Comparison of ENCODE assay signal across 8 cellular contexts in the genomic region with DNA sequence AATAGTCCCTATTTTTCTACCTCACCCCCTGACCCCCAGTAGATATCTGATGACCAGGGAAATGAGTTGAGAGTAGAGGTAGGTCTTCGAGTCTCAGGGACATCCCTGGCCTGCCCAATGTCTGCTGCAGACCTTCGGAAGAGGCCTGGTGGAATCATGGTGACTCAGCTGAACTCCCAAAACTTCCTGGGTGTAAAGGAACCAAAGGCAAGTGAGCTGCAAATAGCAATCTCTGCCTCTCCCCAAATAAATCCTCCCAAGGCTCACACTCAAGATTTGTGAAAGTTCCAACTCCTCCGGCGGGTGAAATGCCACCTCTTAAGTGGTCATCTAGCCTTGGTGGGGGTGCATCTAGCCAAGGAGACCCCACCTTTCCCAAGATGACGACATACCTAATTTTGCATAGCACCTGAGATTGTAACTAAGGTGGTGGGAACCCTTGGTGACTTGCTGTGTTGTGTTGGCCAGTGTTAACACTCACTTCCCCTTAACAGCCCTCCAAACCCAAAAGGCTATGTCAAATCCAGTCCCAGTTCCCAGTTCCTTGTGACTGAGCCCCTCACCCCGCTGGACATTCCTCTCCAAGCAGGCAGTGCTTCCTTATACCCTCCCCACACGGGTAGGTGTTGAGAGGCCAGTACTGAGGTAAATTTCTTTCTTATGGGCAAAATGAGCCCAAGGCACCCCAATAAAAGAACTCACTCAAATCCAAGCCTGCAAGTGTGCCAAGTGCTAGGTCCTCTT. TPM values are rescaled to one million over a fixed set of nuclear protein-coding genes. Genes with fewer than 3 reads are reported as not detected.
A peak's percentile ranks its signal among the peaks of the same experiment; 100 is the strongest.
DNase-seq lines count a peak whose midpoint lies in the region; ATAC-seq and TF ChIP-seq lines count a peak whose summit lies in the region.

No MANE protein-coding gene starts in this region.

- H3K4me3 ChIP-seq in kidney epithelial cell (ENCODE audit: low read depth, low read length): peak overlapping the region; percentile 31
- H3K4me3 ChIP-seq in stomach smooth muscle (ENCODE audit: low read length in 2 of 2): peak overlapping the region in 1 of 2 donors; percentile 61
- H3K4me3 ChIP-seq in MG63: no peak overlapping the region

- H3K9me3 ChIP-seq in stomach smooth muscle (ENCODE audit: control insufficient read depth in 2 of 2, low read length in 2 of 2): no peaks in the 10 kb centered on the region
- no peaks in the 10 kb centered on the region for H3K9me3 ChIP-seq in MG63

- H3K36me3 Mint-ChIP-seq in activated CD4-positive, alpha-beta T cell treated with anti-CD3 and anti-CD28 coated beads, Interleukin-2, amount 10 ng/mL, durations not matched to agents 24 days and 14 days (ENCODE audit: low read depth): peaks cover 57% of the 10 kb centered on the region

- peaks cover 46% of the 10 kb centered on the region for H3K4me1 ChIP-seq in stomach smooth muscle (ENCODE audit: control insufficient read depth, insufficient read depth, low read length)

- H3K27me3 Mint-ChIP-seq in activated CD4-positive, alpha-beta T cell treated with anti-CD3 and anti-CD28 coated beads, Interleukin-2, amount 10 ng/mL, durations not matched to agents 24 days and 14 days: no peaks in the 10 kb centered on the region

- no peak for DNase-seq in activated CD4-positive, alpha-beta T cell treated with anti-CD3 and anti-CD28 coated beads, Interleukin-2, amount 10 ng/mL, durations not matched to agents 24 days and 14 days
- DNase-seq in activated CD4-positive, alpha-beta T cell treated with anti-CD3 and anti-CD28 coated beads, Interleukin-2, amount 50 U/mL, for 48 hours: no peak
- DNase-seq in astrocyte of the hippocampus (ENCODE audit: low read depth, low spot score): peak; percentile 48
- no peak for DNase-seq in kidney epithelial cell (ENCODE audit: low read depth)
- DNase-seq in NCI-H146 treated with DMSO at 0.1 percent for 48 hours (lab: John Stamatoyannopoulos, UW; ENCODE audit: unreplicated experiment): no peak
- DNase-seq in MG63: no peak

- intact Hi-C loops in activated CD4-positive, alpha-beta T cell treated with anti-CD3 and anti-CD28 coated beads, Interleukin-2, amount 10 ng/mL, durations not matched to agents 24 days and 14 days (cut with micrococcal nuclease): no loop called here

- H3K27ac ChIP-seq in stomach smooth muscle (ENCODE audit: low read length): peak overlapping the region; percentile 77

- peak overlapping the region; percentile 21 to 35 for H3K9ac ChIP-seq in stomach smooth muscle (ENCODE audit: low read length in 2 of 2)

- no peaks in the 10 kb centered on the region for H3K27me3 ChIP-seq in kidney epithelial cell (ENCODE audit: control insufficient read depth, insufficient read depth, low read length)
- H3K27me3 ChIP-seq in stomach smooth muscle (ENCODE audit: control insufficient read depth in 1 of 2, insufficient read depth in 2 of 2, low read length in 2 of 2): no peaks in the 10 kb centered on the region
- H3K27me3 ChIP-seq in MG63: no peaks in the 10 kb centered on the region

- TF ChIP-seq CTCF in kidney epithelial cell (IDR thresholded peaks at IDR 0.05; ENCODE audit: insufficient read depth, low read length, poor library complexity, severe bottlenecking): no peak

- H3K36me3 ChIP-seq in kidney epithelial cell (ENCODE audit: control insufficient read depth, insufficient read depth, low read length) (peaks cover 13% of the 10 kb centered on the region), stomach smooth muscle (ENCODE audit: control insufficient read depth in 2 of 2, insufficient read depth in 2 of 2, low read length in 2 of 2) (peaks cover 38 to 41% of the 10 kb centered on the region in 2 donors), MG63 (peaks cover 46% of the 10 kb centered on the region)

- H3K4me3 Mint-ChIP-seq in activated CD4-positive, alpha-beta T cell treated with anti-CD3 and anti-CD28 coated beads, Interleukin-2, amount 10 ng/mL, durations not matched to agents 24 days and 14 days: peak overlapping the region; percentile 80

- ATAC-seq in GM18873 (IDR thresholded peaks at IDR 0.05; ENCODE audit: low FRiP score, unreplicated experiment): no peak

- H3K4me1 Mint-ChIP-seq in activated CD4-positive, alpha-beta T cell treated with anti-CD3 and anti-CD28 coated beads, Interleukin-2, amount 10 ng/mL, durations not matched to agents 24 days and 14 days: peaks cover 75% of the 10 kb centered on the region

- H3K27ac Mint-ChIP-seq in activated CD4-positive, alpha-beta T cell treated with anti-CD3 and anti-CD28 coated beads, Interleukin-2, amount 10 ng/mL, durations not matched to agents 24 days and 14 days: peak overlapping the region; percentile 88

- H3K9me3 Mint-ChIP-seq in activated CD4-positive, alpha-beta T cell treated with anti-CD3 and anti-CD28 coated beads, Interleukin-2, amount 10 ng/mL, durations not matched to agents 24 days and 14 days: no peaks in the 10 kb centered on the region

RNA-seq across cellular contexts. Expression of a gene that starts 6.2 kb away (rescaled TPM):
- 106 TPM in 2 replicates for total RNA-seq in activated CD4-positive, alpha-beta T cell treated with anti-CD3 and anti-CD28 coated beads, Interleukin-2, amount 10 ng/mL, durations not matched to agents 24 days and 14 days
- total RNA-seq in kidney epithelial cell: 144 and 273 TPM in 2 replicates
- total RNA-seq in MG63 (2014; rRNA removed; shearing (Covaris generic); ENCODE audit: low replicate concordance): 9.3 and 30.2 TPM in 2 replicates
